9 cellular contexts compared by ENCODE assay signal in genomic region chr13:20119960-20120359, GRCh38. TPM values are rescaled to one million over a fixed set of nuclear protein-coding genes. Genes with fewer than 3 reads are reported as not detected.
DNase-seq lines count a peak whose midpoint lies in the region; ATAC-seq and TF ChIP-seq lines count a peak whose summit lies in the region.
"Had no signal": no experiment of that assay in that cellular context is flagged by ENCODE, and none has a peak within 500 bp of the region (broad histone marks: within the 10 kb centered on the region; RNA-seq: fewer than 3 reads in every experiment).

No MANE protein-coding gene starts in this region.

- peak overlapping the region; percentile 84 to 92 (median 88) for H3K4me3 Mint-ChIP-seq in CD8-positive, alpha-beta memory T cell

- peaks cover 20 to 22% (median 22%) of the 10 kb centered on the region in 3 donors for H3K4me1 Mint-ChIP-seq in CD8-positive, alpha-beta memory T cell

- H4K20me1 ChIP-seq in OCI-LY7 (ENCODE audit: insufficient read depth, low read length) = no peaks in the 10 kb centered on the region

- no peak for ATAC-seq in GM18907 (IDR thresholded peaks at IDR 0.05; ENCODE audit: unreplicated experiment)
- ATAC-seq in HG03280 (IDR thresholded peaks at IDR 0.05; ENCODE audit: unreplicated experiment) = no peak

- H3K4me2 ChIP-seq in OCI-LY7 (ENCODE audit: low read length) = peak overlapping the region; percentile 44

- no peaks in the 10 kb centered on the region for H3K9me3 ChIP-seq in CD8-positive, alpha-beta memory T cell (ENCODE audit: low read length)
- H3K9me3 ChIP-seq in OCI-LY7 (ENCODE audit: low read length) (no peaks in the 10 kb centered on the region), esophagus (ENCODE audit: control insufficient read depth in 2 of 2, insufficient read depth in 1 of 2, low read depth in 1 of 2, low read length in 1 of 2) (no peaks in the 10 kb centered on the region), ovary (no peaks in the 10 kb centered on the region), A673 (ENCODE audit: low read depth, low read length, poor library complexity, severe bottlenecking) (no peaks in the 10 kb centered on the region)
- H3K9me3 ChIP-seq: HAP-1 had no signal

- POLR2A ChIA-PET in CD8-positive, alpha-beta memory T cell (lab: Charles Lee) = interaction anchor here (1.2 to 1.7 kb wide), 2 partner anchors 8 to 40 kb away, joined by 4 to 6 read pairs; no protein-coding TSS in a partner anchor
- POLR2A ChIA-PET in OCI-LY7 (lab: Charles Lee) (no interaction called here), A673 (lab: Charles Lee; ENCODE audit: low non-redundant PET) (no interaction called here)

- peak overlapping the region; percentile 26 for H3K27ac ChIP-seq in CD8-positive, alpha-beta memory T cell (ENCODE audit: low read depth, low read length)
- H3K27ac ChIP-seq in OCI-LY7 (ENCODE audit: low read depth, low read length, poor library complexity, severe bottlenecking) (no peak overlapping the region), esophagus (ENCODE audit: low read depth in 2 of 2, low read length in 1 of 2) (peak overlapping the region; percentile 90 to 94), ovary (no peak overlapping the region), A673 (ENCODE audit: low read depth, low read length, poor library complexity, severe bottlenecking) (no peak overlapping the region)

- H3K79me2 ChIP-seq in OCI-LY7 (ENCODE audit: insufficient read depth, low read depth, low read length) = no peaks in the 10 kb centered on the region

- H3K27me3 ChIP-seq in CD8-positive, alpha-beta memory T cell (ENCODE audit: insufficient read depth, low read length, poor library complexity, severe bottlenecking) = no peaks in the 10 kb centered on the region
- H3K27me3 ChIP-seq in esophagus (ENCODE audit: control insufficient read depth in 1 of 2, insufficient read depth in 2 of 2, low read length in 2 of 2) (no peaks in the 10 kb centered on the region), ovary (no peaks in the 10 kb centered on the region), A673 (replicated peaks; ENCODE audit: insufficient read depth, low read depth, low read length, poor library complexity) (no peaks in the 10 kb centered on the region)

- peak overlapping the region; percentile 32 for H3K4me3 ChIP-seq in CD8-positive, alpha-beta memory T cell (ENCODE audit: low read length)
- peak overlapping the region; percentile 15 for H3K4me3 ChIP-seq in OCI-LY7 (ENCODE audit: low read depth, low read length, poor library complexity, severe bottlenecking)
- peak overlapping the region in 1 of 2 donors; percentile 19 for H3K4me3 ChIP-seq in esophagus (ENCODE audit: low read depth in 1 of 2, low read length in 2 of 2)
- peak overlapping the region; percentile 23 for H3K4me3 ChIP-seq in ovary
- no peak overlapping the region for H3K4me3 ChIP-seq in A673 (ENCODE audit: low read depth, low read length, poor library complexity, severe bottlenecking)
- H3K4me3 ChIP-seq: HAP-1 had no signal

- no TSS peak for BruUV-seq in OCI-LY7 (replicated peaks; lab: Mats Ljungman, UMichigan)
- no TSS peak for BruUV-seq in A673 (replicated peaks; lab: Mats Ljungman, UMichigan)

- H3K9me3 Mint-ChIP-seq in CD8-positive, alpha-beta memory T cell = no peaks in the 10 kb centered on the region

- peak overlapping the region; percentile 4 to 97 (median 84) for H3K27ac Mint-ChIP-seq in CD8-positive, alpha-beta memory T cell

- intact Hi-C loops in OCI-LY7 (cut with micrococcal nuclease; ENCODE audit: unreplicated experiment) = no loop called here
- intact Hi-C loops in ovary (cut with DNase I) = no loop called here
- intact Hi-C loops in A673 (cut with micrococcal nuclease; ENCODE audit: unreplicated experiment) = no loop called here

- peaks cover 6 to 10% of the 10 kb centered on the region in 2 donors for H3K27me3 Mint-ChIP-seq in CD8-positive, alpha-beta memory T cell

- DNase-seq in CD8-positive, alpha-beta memory T cell = no peak
- DNase-seq in OCI-LY7 (ENCODE audit: low spot score) (no peak), ovary (no peak), A673 (ENCODE audit: low spot score) (no peak), C1 segment of cervical spinal cord (lab: John Stamatoyannopoulos, UW) (no peak)

- H3K36me3 Mint-ChIP-seq in CD8-positive, alpha-beta memory T cell = peaks cover 0 to 1% (median 0%) of the 10 kb centered on the region in 3 donors

- peak overlapping the region; percentile 72 for H2AFZ ChIP-seq in OCI-LY7 (ENCODE audit: low read length)

- no peaks in the 10 kb centered on the region for H3K36me3 ChIP-seq in CD8-positive, alpha-beta memory T cell (ENCODE audit: insufficient read depth, low read length)
- no peaks in the 10 kb centered on the region for H3K36me3 ChIP-seq in OCI-LY7 (ENCODE audit: insufficient read depth, low read length)
- H3K36me3 ChIP-seq in esophagus (ENCODE audit: control insufficient read depth in 2 of 2, insufficient read depth in 2 of 2, low read length in 1 of 2) = no peaks in the 10 kb centered on the region
- no peaks in the 10 kb centered on the region for H3K36me3 ChIP-seq in ovary
- H3K36me3 ChIP-seq in A673 (ENCODE audit: insufficient read depth, low read length, poor library complexity, severe bottlenecking) = no peaks in the 10 kb centered on the region
- H3K36me3 ChIP-seq: HAP-1 had no signal

- CTCF ChIA-PET in CD8-positive, alpha-beta memory T cell (lab: Charles Lee) = interaction anchor here (0.9 to 1.4 kb wide), 2 partner anchors 9 to 78 kb away, joined by 3 read pairs; no protein-coding TSS in a partner anchor
- CTCF ChIA-PET in OCI-LY7 (lab: Charles Lee; ENCODE audit: unreplicated experiment) = no interaction called here
- CTCF ChIA-PET in A673 (lab: Charles Lee) = no interaction called here

- H3K4me1 ChIP-seq in CD8-positive, alpha-beta memory T cell (ENCODE audit: insufficient read depth, low read length) = peaks cover 9% of the 10 kb centered on the region
- H3K4me1 ChIP-seq in OCI-LY7 (ENCODE audit: insufficient read depth, low read length, poor library complexity, severe bottlenecking) (no peaks in the 10 kb centered on the region), esophagus (ENCODE audit: control insufficient read depth in 2 of 2, insufficient read depth in 2 of 2, low read length in 1 of 2) (peaks cover 0 to 3% of the 10 kb centered on the region in 2 donors), ovary (ENCODE audit: insufficient read depth) (no peaks in the 10 kb centered on the region), A673 (ENCODE audit: insufficient read depth, low read length, poor library complexity, severe bottlenecking) (peaks cover 9% of the 10 kb centered on the region)

- TF ChIP-seq POLR2A in ovary (IDR thresholded peaks at IDR 0.05) = no peak

- TF ChIP-seq CTCF in OCI-LY7 (conservative IDR thresholded peaks at IDR 0.05; ENCODE audit: low read length) (no peak), ovary (IDR thresholded peaks at IDR 0.05) (no peak), A673 (conservative IDR thresholded peaks at IDR 0.05; ENCODE audit: low read depth, low read length) (no peak)

- H3K9me2 ChIP-seq in OCI-LY7 (ENCODE audit: insufficient read depth, low read length) = no peaks in the 10 kb centered on the region

- WGBS in esophagus, 2 donors = 68 to 75% methylated on average over 3 of the region's 3 CpGs
- 73 to 86% (median 86%) methylated on average over 3 of the region's 3 CpGs for WGBS in ovary, 3 donors

- no peak for TF ChIP-seq EP300 in ovary (IDR thresholded peaks at IDR 0.05)

RNA-seq across cellular contexts. Expression of gene GJA3, which starts 40.9 kb away (rescaled TPM):
- 1 to 10 TPM in 1 of 2 experiments, under 1 TPM in 1; 0.85 to 1.0 TPM for total RNA-seq in CD8-positive, alpha-beta memory T cell
- 0.09 TPM for polyA plus RNA-seq in CD8-positive, alpha-beta memory T cell
- total RNA-seq in OCI-LY7 (2014; rRNA removed; shearing (Covaris generic)) = not detected in 2 replicates
- not detected in 2 replicates for total RNA-seq in OCI-LY7 (2022)
- polyA plus RNA-seq in esophagus = under 1 TPM; 0.22 to 0.75 TPM
- total RNA-seq in ovary = under 1 TPM in 5 of 7 donors, not detected in 2; 0.08 to 0.34 (median 0.15) TPM
- under 1 TPM; 0.12 to 0.20 TPM for polyA plus RNA-seq in ovary
- total RNA-seq in A673 (2021) = 0.43 and 0.48 TPM in 2 replicates

Comparison
In these comparisons a context has a peak if more than half of its experiments do, and no peak if none do; other contexts are left out.
1. H3K27ac ChIP-seq: peak in CD8-positive, alpha-beta memory T cell (single experiment) and esophagus (2 of 2); none in OCI-LY7 (single experiment), ovary (0 of 2) and A673 (single experiment).